Comparison of ENCODE assay signal across 17 cellular contexts in genomic region chr1:35461966-35462651, GRCh38.
DNase-seq lines count a peak whose midpoint lies in the region; ATAC-seq and TF ChIP-seq lines count a peak whose summit lies in the region.
"Had no signal": no experiment of that assay in that cellular context is flagged by ENCODE, and none has a peak within 500 bp of the region (broad histone marks: within the 10 kb centered on the region; RNA-seq: fewer than 3 reads in every experiment).

No MANE protein-coding gene starts in this region.

- no peak overlapping the region for H3K4me2 ChIP-seq in mesenchymal stem cell (ENCODE audit: low read length, poor library complexity, severe bottlenecking)
- H3K4me2 ChIP-seq: SK-N-SH had no signal

- H2AK5ac ChIP-seq in mesenchymal stem cell (ENCODE audit: low read length, severe bottlenecking), result no peak overlapping the region

- H2BK5ac ChIP-seq in mesenchymal stem cell (ENCODE audit: low read depth, low read length, poor library complexity, severe bottlenecking), result no peak overlapping the region

- peak overlapping the region; percentile 85 for H3K27ac Mint-ChIP-seq in activated CD4-positive, alpha-beta memory T cell treated with anti-CD3 and anti-CD28 coated beads for 36 hours
- H3K27ac Mint-ChIP-seq: activated naive CD8-positive, alpha-beta T cell treated with anti-CD3 and anti-CD28 coated beads, Interleukin-2, amount 10 ng/mL, durations not matched to agents 7 days and 5 days; B cell had no signal

- H4K8ac ChIP-seq in mesenchymal stem cell (ENCODE audit: low read length), result no peak overlapping the region

- no peaks in the 10 kb centered on the region for H3K27me3 ChIP-seq in foreskin keratinocyte
- no peaks in the 10 kb centered on the region for H3K27me3 ChIP-seq in mesenchymal stem cell (ENCODE audit: control insufficient read depth in 1 of 2, insufficient read depth in 1 of 2, low read length in 2 of 2)
- H3K27me3 ChIP-seq in spleen (replicated peaks in 1 of 7), result no peaks in the 10 kb centered on the region
- H3K27me3 ChIP-seq: pancreas had no signal

- H3K4me1 ChIP-seq in foreskin keratinocyte, result peaks cover 10% of the 10 kb centered on the region
- H3K4me1 ChIP-seq in mesenchymal stem cell (ENCODE audit: control insufficient read depth, insufficient read depth, low read depth, low read length), result no peaks in the 10 kb centered on the region
- no peaks in the 10 kb centered on the region for H3K4me1 ChIP-seq in spleen
- H3K4me1 ChIP-seq: pancreas had no signal

- H3K27ac ChIP-seq in foreskin keratinocyte (no peak overlapping the region), mesenchymal stem cell (ENCODE audit: low read length, poor library complexity, severe bottlenecking) (no peak overlapping the region), spleen (no peak overlapping the region)
- H3K27ac ChIP-seq: HL-60, pancreas had no signal

- no peak for TF ChIP-seq CTCF in foreskin keratinocyte (conservative IDR thresholded peaks at IDR 0.05)
- TF ChIP-seq CTCF in spleen (IDR thresholded peaks at IDR 0.05 in 8 of 11, conservative IDR thresholded peaks at IDR 0.05 in 3 of 11), result no peak

- H3K79me1 ChIP-seq in mesenchymal stem cell (replicated peaks; ENCODE audit: low read length, poor library complexity, severe bottlenecking), result peaks cover 5% of the 10 kb centered on the region

- TF ChIP-seq POLR2A in spleen (IDR thresholded peaks at IDR 0.05), result no peak

- H2AFZ ChIP-seq in mesenchymal stem cell (ENCODE audit: low read depth, low read length), result no peak overlapping the region

- H3K23ac ChIP-seq in mesenchymal stem cell (ENCODE audit: low read length in 2 of 2), result no peak overlapping the region

- no peak overlapping the region for H3K9ac ChIP-seq in mesenchymal stem cell (ENCODE audit: low read length)
- H3K9ac ChIP-seq: SK-N-SH had no signal

- no peak overlapping the region for H3K4me3 ChIP-seq in mesenchymal stem cell (ENCODE audit: insufficient read depth in 1 of 2, low read depth in 1 of 2, low read length in 2 of 2)
- no peak overlapping the region for H3K4me3 ChIP-seq in spleen
- H3K4me3 ChIP-seq: HAP-1, pancreas had no signal

- no peak overlapping the region for H3K4ac ChIP-seq in mesenchymal stem cell (ENCODE audit: low read depth in 1 of 2, low read length in 2 of 2)

- H3K4me1 Mint-ChIP-seq in activated CD4-positive, alpha-beta memory T cell treated with anti-CD3 and anti-CD28 coated beads for 36 hours (ENCODE audit: low read depth), result peaks cover 25% of the 10 kb centered on the region
- H3K4me1 Mint-ChIP-seq: B cell had no signal

- whole genome bisulfite sequencing in mesenchymal stem cell, result 100% methylated on average over 4 of the region's 5 CpGs
- WGBS in spleen, 5 donors, result 72 to 91% (median 86%) methylated on average over 5 of the region's 5 CpGs

- H3K4me3 Mint-ChIP-seq in activated CD4-positive, alpha-beta memory T cell treated with anti-CD3 and anti-CD28 coated beads for 36 hours, result peak overlapping the region; percentile 13
- H3K4me3 Mint-ChIP-seq: activated naive CD8-positive, alpha-beta T cell treated with anti-CD3 and anti-CD28 coated beads, Interleukin-2, amount 10 ng/mL, durations not matched to agents 7 days and 5 days; B cell had no signal

- POLR2A ChIA-PET in activated CD4-positive, alpha-beta memory T cell treated with anti-CD3 and anti-CD28 coated beads for 36 hours (lab: Charles Lee), result interaction anchor here (1.0 kb wide), 1 partner anchor 44 kb away, joined by 3 read pairs; no protein-coding TSS in a partner anchor

- peaks cover 53% of the 10 kb centered on the region for H3K36me3 Mint-ChIP-seq in activated CD4-positive, alpha-beta memory T cell treated with anti-CD3 and anti-CD28 coated beads for 36 hours

- H3K18ac ChIP-seq in mesenchymal stem cell (ENCODE audit: low read depth in 1 of 2, low read length in 2 of 2), result no peak overlapping the region

- H4K91ac ChIP-seq in mesenchymal stem cell (ENCODE audit: low read length), result no peak overlapping the region

- peak; percentile 19 for DNase-seq in stimulated activated CD4-positive, alpha-beta T cell treated with anti-CD3 and anti-CD28 coated beads, Interleukin-1b, Interleukin-23, amount 100 ng/mL, for 48 hours
- no peak for DNase-seq in stimulated activated CD4-positive, alpha-beta T cell treated with anti-CD3 and anti-CD28 coated beads, Interleukin-4, amount 100 ng/mL, for 1 hour
- DNase-seq in GM19240 (ENCODE audit: insufficient read length, low spot score) (peak; percentile 19), foreskin keratinocyte (no peak), mesenchymal stem cell (no peak), spleen (no peak)
- peak; percentile 53 for DNase-seq in activated CD4-positive, alpha-beta memory T cell treated with anti-CD3 and anti-CD28 coated beads for 36 hours
- DNase-seq: activated naive CD8-positive, alpha-beta T cell treated with anti-CD3 and anti-CD28 coated beads, Interleukin-2, amount 10 ng/mL, durations not matched to agents 7 days and 5 days; foreskin fibroblast; hypothalamus; NCI-H187; pancreas; SK-N-SH had no signal

- intact Hi-C loops in activated CD4-positive, alpha-beta memory T cell treated with anti-CD3 and anti-CD28 coated beads for 36 hours (cut with micrococcal nuclease), result loop anchor here (1.0 kb wide), 2 partner anchors 8 to 44 kb away; no protein-coding TSS in a partner anchor
- intact Hi-C loops in spleen (cut with DNase I; ENCODE audit: low total_unique reads), result no loop called here

- CTCF ChIA-PET in activated CD4-positive, alpha-beta memory T cell treated with anti-CD3 and anti-CD28 coated beads for 36 hours (lab: Charles Lee), result interaction anchor here (0.6 to 2.2 kb wide), 4 partner anchors 8 to 83 kb away, joined by 3 to 17 read pairs (median 4); no protein-coding TSS in a partner anchor

- H3K36me3 ChIP-seq in mesenchymal stem cell (ENCODE audit: control insufficient read depth in 1 of 2, insufficient read depth in 2 of 2, low read depth in 1 of 2, low read length in 2 of 2) (peaks cover 20 to 69% of the 10 kb centered on the region in 2 experiments), spleen (peaks cover 3 to 100% (median 52%) of the 10 kb centered on the region in 6 donors)

- no peaks in the 10 kb centered on the region for H3K27me3 Mint-ChIP-seq in activated CD4-positive, alpha-beta memory T cell treated with anti-CD3 and anti-CD28 coated beads for 36 hours
- H3K27me3 Mint-ChIP-seq: activated naive CD8-positive, alpha-beta T cell treated with anti-CD3 and anti-CD28 coated beads, Interleukin-2, amount 10 ng/mL, durations not matched to agents 7 days and 5 days; B cell had no signal

- H3K9me3 ChIP-seq in mesenchymal stem cell (ENCODE audit: control insufficient read depth, low read length), result no peaks in the 10 kb centered on the region
- H3K9me3 ChIP-seq in spleen, result peaks cover 0 to 17% (median 10%) of the 10 kb centered on the region in 8 donors
- H3K9me3 ChIP-seq: pancreas, SK-N-SH had no signal

- no peak overlapping the region for H3K14ac ChIP-seq in mesenchymal stem cell (ENCODE audit: low read length in 2 of 2)

- no peak overlapping the region for H2BK120ac ChIP-seq in mesenchymal stem cell (ENCODE audit: low read depth, low read length)

- peaks cover 17% of the 10 kb centered on the region for H3K9me3 Mint-ChIP-seq in activated CD4-positive, alpha-beta memory T cell treated with anti-CD3 and anti-CD28 coated beads for 36 hours

- no peak overlapping the region for H2BK15ac ChIP-seq in mesenchymal stem cell (ENCODE audit: low read depth, poor library complexity, severe bottlenecking)

- no peak overlapping the region for H2BK12ac ChIP-seq in mesenchymal stem cell (ENCODE audit: low read length in 2 of 2)

- ATAC-seq in foreskin keratinocyte, result no peak
- ATAC-seq: pancreas, sciatic nerve had no signal

Comparison
In these comparisons a context has a peak if more than half of its experiments do, and no peak if none do; other contexts are left out.
1. DNase-seq: peak in stimulated activated CD4-positive, alpha-beta T cell treated with anti-CD3 and anti-CD28 coated beads, Interleukin-1b, Interleukin-23, amount 100 ng/mL, for 48 hours (single experiment), GM19240 (single experiment) and activated CD4-positive, alpha-beta memory T cell treated with anti-CD3 and anti-CD28 coated beads for 36 hours (single experiment); none in stimulated activated CD4-positive, alpha-beta T cell treated with anti-CD3 and anti-CD28 coated beads, Interleukin-4, amount 100 ng/mL, for 1 hour (single experiment), foreskin keratinocyte (0 of 2), mesenchymal stem cell (single experiment) and spleen (single experiment).